Comparison of ENCODE assay signal across 28 cellular contexts in the genomic region with DNA sequence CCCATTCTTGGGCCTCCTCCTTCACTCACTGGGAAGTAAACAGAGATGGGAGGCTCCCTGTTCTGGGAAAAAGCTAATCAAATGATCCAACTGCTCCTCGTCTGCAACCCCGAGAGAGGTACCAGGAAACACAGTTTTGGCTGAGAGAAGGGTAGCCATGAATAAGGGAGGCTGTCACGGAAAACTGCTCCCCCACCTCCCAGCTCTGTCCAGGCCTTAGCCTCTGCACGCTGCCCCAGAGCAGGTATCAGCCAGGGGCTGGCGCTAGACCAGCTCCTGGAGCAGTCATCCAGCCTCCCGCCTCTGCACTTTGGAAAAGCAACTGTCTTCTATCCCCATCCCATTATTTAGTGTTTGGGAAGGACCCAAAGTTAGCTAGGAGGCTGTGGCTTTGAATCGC.
"Had no signal": no experiment of that assay in that cellular context is flagged by ENCODE, and none has a peak within 500 bp of the region (broad histone marks: within the 10 kb centered on the region; RNA-seq: fewer than 3 reads in every experiment).

No MANE protein-coding gene starts in this region.

- H3K36me3 Mint-ChIP-seq: activated naive CD4-positive, alpha-beta T cell treated with anti-CD3 and anti-CD28 coated beads, Interleukin-2, amount 50 U/mL, for 72 hours had no signal

- H3K27me3 Mint-ChIP-seq: activated CD4-positive, alpha-beta T cell treated with anti-CD3 and anti-CD28 coated beads, Interleukin-2, amount 10 ng/mL, durations not matched to agents 7 days and 5 days; activated T-cell treated with anti-CD3 and anti-CD28 coated beads, Interleukin-2, amount 50 U/mL, for 24 hours had no signal

- H2AFZ ChIP-seq: PC-9 had no signal

- H3K9me3 Mint-ChIP-seq: activated naive CD4-positive, alpha-beta T cell treated with anti-CD3 and anti-CD28 coated beads for 36 hours; activated naive CD4-positive, alpha-beta T cell treated with anti-CD3 and anti-CD28 coated beads, Interleukin-2, amount 50 U/mL, for 72 hours had no signal

- H3K27me3 ChIP-seq: brain microvascular endothelial cell, MG63 had no signal

- FAIRE-seq: RCC 7860 had no signal

- H3K4me1 Mint-ChIP-seq: activated CD4-positive, alpha-beta T cell treated with anti-CD3 and anti-CD28 coated beads, Interleukin-2, amount 10 ng/mL, durations not matched to agents 7 days and 5 days; activated naive CD8-positive, alpha-beta T cell treated with anti-CD3 and anti-CD28 coated beads, Interleukin-2, amount 50 U/mL, for 24 hours had no signal

- DNase-seq: activated CD4-positive, alpha-beta T cell treated with anti-CD3 and anti-CD28 coated beads, Interleukin-2, amount 10 ng/mL, durations not matched to agents 7 days and 5 days; activated CD4-positive, alpha-beta T cell treated with anti-CD3 and anti-CD28 coated beads, Interleukin-2, amount 50 U/mL, for 48 hours; activated CD8-positive, alpha-beta T cell treated with anti-CD3 and anti-CD28 coated beads, Interleukin-2, amount 10 ng/mL, durations not matched to agents 7 days and 5 days; activated gamma-delta T cell treated with Interleukin-2 at 50 U/mL for 16 hours; activated naive CD4-positive, alpha-beta T cell treated with anti-CD3 and anti-CD28 coated beads for 36 hours; activated naive CD8-positive, alpha-beta T cell treated with anti-CD3 and anti-CD28 coated beads, Interleukin-2, amount 50 U/mL, for 24 hours; activated T-cell treated with anti-CD3 and anti-CD28 coated beads, Interleukin-2, amount 50 U/mL, for 24 hours; anterior cingulate cortex; brain microvascular endothelial cell; central memory CD4-positive, alpha-beta T cell; Kasumi-1; KBM-7; MG63; MV-4-11; NCI-H1092; NCI-H1436 treated with DMSO at 0.1 percent for 48 hours; NCI-H1694 treated with DMSO at 0.1 percent for 48 hours; NCI-H2029; NCI-H345; NCI-H524 treated with DMSO at 0.1 percent for 48 hours; NK-92 treated with Interleukin-12 subunit alpha and Interleukin-12 subunit beta, amount 100 ng/mL, for 24 hours; PC-9; Right ventricle myocardium superior; T1000; WERI-Rb-1 had no signal

- H3K4me3 Mint-ChIP-seq: activated CD4-positive, alpha-beta T cell treated with anti-CD3 and anti-CD28 coated beads, Interleukin-2, amount 10 ng/mL, durations not matched to agents 7 days and 5 days; activated CD8-positive, alpha-beta T cell treated with anti-CD3 and anti-CD28 coated beads, Interleukin-2, amount 10 ng/mL, durations not matched to agents 7 days and 5 days; activated naive CD4-positive, alpha-beta T cell treated with anti-CD3 and anti-CD28 coated beads for 36 hours; activated naive CD8-positive, alpha-beta T cell treated with anti-CD3 and anti-CD28 coated beads, Interleukin-2, amount 50 U/mL, for 24 hours; activated T-cell treated with anti-CD3 and anti-CD28 coated beads, Interleukin-2, amount 50 U/mL, for 24 hours had no signal

- H3K27ac ChIP-seq: brain microvascular endothelial cell, PC-9, SK-N-MC, WERI-Rb-1 had no signal

- H3K27ac Mint-ChIP-seq: activated CD4-positive, alpha-beta T cell treated with anti-CD3 and anti-CD28 coated beads, Interleukin-2, amount 10 ng/mL, durations not matched to agents 7 days and 5 days; activated CD8-positive, alpha-beta T cell treated with anti-CD3 and anti-CD28 coated beads, Interleukin-2, amount 10 ng/mL, durations not matched to agents 7 days and 5 days; activated naive CD4-positive, alpha-beta T cell treated with anti-CD3 and anti-CD28 coated beads for 36 hours; activated naive CD4-positive, alpha-beta T cell treated with anti-CD3 and anti-CD28 coated beads, Interleukin-2, amount 50 U/mL, for 72 hours; activated naive CD8-positive, alpha-beta T cell treated with anti-CD3 and anti-CD28 coated beads, Interleukin-2, amount 50 U/mL, for 24 hours; activated T-cell treated with anti-CD3 and anti-CD28 coated beads, Interleukin-2, amount 50 U/mL, for 24 hours had no signal

- H3K4me2 ChIP-seq: PC-9 had no signal

- ATAC-seq: activated CD8-positive, alpha-beta T cell treated with anti-CD3 and anti-CD28 coated beads, Interleukin-2, amount 10 ng/mL, durations not matched to agents 7 days and 5 days; activated naive CD4-positive, alpha-beta T cell treated with anti-CD3 and anti-CD28 coated beads, Interleukin-2, amount 50 U/mL, for 72 hours; activated naive CD8-positive, alpha-beta T cell treated with anti-CD3 and anti-CD28 coated beads, Interleukin-2, amount 50 U/mL, for 24 hours had no signal

- H3K4me3 ChIP-seq: MG63, PC-9, SK-N-MC had no signal

- H3K36me3 ChIP-seq: brain microvascular endothelial cell, MG63, WERI-Rb-1 had no signal

- H3K9me3 ChIP-seq: MG63 had no signal
